In the genomic region with DNA sequence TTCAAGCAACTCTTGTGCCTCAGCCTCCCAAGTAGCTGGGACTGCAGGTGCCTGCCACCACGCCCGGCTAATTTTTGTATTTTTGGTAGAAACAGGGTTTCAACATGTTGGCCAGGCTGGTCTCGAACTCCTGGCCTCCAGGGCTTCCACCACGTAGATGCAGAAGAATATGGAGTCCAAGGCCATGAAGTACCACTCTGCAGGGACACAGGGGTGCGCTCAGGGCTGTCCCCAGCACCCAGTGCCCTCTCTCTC, we compare ENCODE assay signal across 1 cellular context.
TF ChIP-seq lines count a peak whose summit lies in the region.

No MANE protein-coding gene starts in this region.

TF ChIP-seq in WTC11, 78 proteins besides CTCF, POLR2A, EP300 and RAD21:
- 0 out of 2 replicates have a peak, but pooled peaks have one; percentile 54 for TF ChIP-seq TCF7 (CRISPR knock-in tag; IDR thresholded peaks at IDR 0.05; ENCODE audit: low read depth)
